In the genomic region with DNA sequence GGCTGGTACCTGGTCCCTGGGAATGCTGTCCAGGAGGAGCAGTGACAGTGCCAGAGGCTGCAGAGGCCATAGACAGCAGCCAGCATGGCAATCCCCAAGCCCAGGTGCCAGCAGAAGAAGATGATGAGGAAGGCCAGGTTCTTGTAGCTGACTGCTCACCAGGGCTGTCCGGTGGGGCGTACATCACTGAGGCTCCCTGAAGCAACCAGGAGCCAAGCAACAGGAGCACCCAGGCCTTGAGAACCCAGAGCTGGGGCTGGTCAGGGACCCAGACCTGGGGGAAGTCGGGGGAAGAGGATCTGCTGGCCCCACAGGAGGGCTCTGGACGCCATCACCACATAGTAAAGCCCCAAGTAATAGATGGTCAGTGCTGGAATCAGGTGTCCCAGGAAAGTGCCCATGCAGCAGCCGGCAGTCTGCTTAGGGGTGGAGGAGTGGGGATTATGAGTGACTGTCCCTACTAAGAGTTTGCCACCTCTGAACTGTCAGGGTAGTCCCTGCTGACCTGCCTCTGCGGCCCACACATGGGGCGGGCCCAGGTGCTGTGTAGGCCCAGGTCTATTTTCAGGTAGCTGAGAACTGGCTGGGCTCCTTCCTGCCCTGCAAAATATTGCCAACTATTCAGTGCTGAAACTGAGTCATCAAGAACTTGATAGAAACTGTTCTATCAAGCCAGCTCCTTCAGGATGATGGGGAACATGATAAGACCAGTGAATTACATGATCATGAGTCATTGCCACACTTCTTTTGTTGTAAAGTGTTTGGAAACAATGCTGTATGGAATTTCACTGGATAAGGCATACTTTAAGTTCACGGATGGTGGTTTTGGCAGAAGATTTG, we compare ENCODE assay signal across 13 cellular contexts.
DNase-seq lines count a peak whose midpoint lies in the region; ATAC-seq and TF ChIP-seq lines count a peak whose summit lies in the region.
"Had no signal": no experiment of that assay in that cellular context is flagged by ENCODE, and none has a peak within 500 bp of the region (broad histone marks: within the 10 kb centered on the region; RNA-seq: fewer than 3 reads in every experiment).

No MANE protein-coding gene starts in this region.

- TF ChIP-seq POLR2A in body of pancreas (IDR thresholded peaks at IDR 0.05): no peak

- H3K27me3 ChIP-seq in body of pancreas: no peaks in the 10 kb centered on the region
- no peaks in the 10 kb centered on the region for H3K27me3 ChIP-seq in left lung
- H3K27me3 ChIP-seq: BLaER1 treated with 17β-estradiol and CSF1 and Interleukin-3, amounts not matched to agents 10 nM and 100 nM; uterus had no signal

- WGBS in body of pancreas, 2 donors: 64 to 81% methylated on average over 6 to 8 of the region's 8 CpGs

- DNase-seq in A172 (ENCODE audit: low spot score): peak; percentile 98
- peak; percentile 70 for DNase-seq in HPDE6-E6E7 (ENCODE audit: extremely low spot score)
- DNase-seq in body of pancreas: peak in 1 of 4 donors; percentile 72
- DNase-seq in left lung: peak in 1 of 2 donors; percentile 55
- no peak for DNase-seq in Kasumi-1 (lab: John Stamatoyannopoulos, UW)
- no peak for DNase-seq in NCI-H1048 (lab: John Stamatoyannopoulos, UW)
- DNase-seq: activated CD8-positive, alpha-beta T cell treated with anti-CD3 and anti-CD28 coated beads, Interleukin-2, amount 10 ng/mL, durations not matched to agents 7 days and 5 days; amygdala; uterus had no signal

- ATAC-seq in body of pancreas: peak; percentile 33
- peak; percentile 95 for ATAC-seq in left lung
- no peak for ATAC-seq in GM21717 (IDR thresholded peaks at IDR 0.05; ENCODE audit: unreplicated experiment)
- ATAC-seq in GM18520 (IDR thresholded peaks at IDR 0.05; ENCODE audit: unreplicated experiment): no peak
- ATAC-seq: activated CD8-positive, alpha-beta T cell treated with anti-CD3 and anti-CD28 coated beads, Interleukin-2, amount 10 ng/mL, durations not matched to agents 7 days and 5 days; Right ventricle myocardium inferior had no signal

- H3K36me3 ChIP-seq in body of pancreas (replicated peaks in 1 of 2; ENCODE audit: insufficient read depth in 1 of 2, low read depth in 2 of 2) (no peaks in the 10 kb centered on the region), left lung (no peaks in the 10 kb centered on the region)
- H3K36me3 ChIP-seq: BLaER1 treated with 17β-estradiol and CSF1 and Interleukin-3, amounts not matched to agents 10 nM and 100 nM; uterus had no signal

- no peak overlapping the region for H3K4me3 ChIP-seq in body of pancreas
- no peak overlapping the region for H3K4me3 ChIP-seq in left lung
- H3K4me3 ChIP-seq: BLaER1 treated with 17β-estradiol and CSF1 and Interleukin-3, amounts not matched to agents 10 nM and 100 nM; uterus had no signal

- TF ChIP-seq CTCF in body of pancreas (IDR thresholded peaks at IDR 0.05) (no peak), left lung (IDR thresholded peaks at IDR 0.05) (no peak)

- intact Hi-C loops in body of pancreas (cut with DNase I): no loop called here
- intact Hi-C loops in left lung (cut with DNase I): no loop called here

- peak overlapping the region in 1 of 4 donors; percentile 36 for H3K27ac ChIP-seq in body of pancreas
- peak overlapping the region; percentile 28 to 69 for H3K27ac ChIP-seq in left lung
- H3K27ac ChIP-seq: BLaER1 treated with 17β-estradiol and CSF1 and Interleukin-3, amounts not matched to agents 10 nM and 100 nM had no signal

- H3K4me1 ChIP-seq in body of pancreas (no peaks in the 10 kb centered on the region), left lung (no peaks in the 10 kb centered on the region)
- H3K4me1 ChIP-seq: uterus had no signal

- no peaks in the 10 kb centered on the region for H3K9me3 ChIP-seq in body of pancreas
- no peaks in the 10 kb centered on the region for H3K9me3 ChIP-seq in left lung
- H3K9me3 ChIP-seq: BLaER1 treated with 17β-estradiol and CSF1 and Interleukin-3, amounts not matched to agents 10 nM and 100 nM; uterus had no signal

Comparison
In these comparisons a context has a peak if more than half of its experiments do, and no peak if none do; other contexts are left out.
1. DNase-seq: peak in A172 (single experiment) and HPDE6-E6E7 (single experiment); none in Kasumi-1 (0 of 2) and NCI-H1048 (single experiment).
2. ATAC-seq: peak in body of pancreas (single experiment) and left lung (single experiment); none in GM21717 (single experiment) and GM18520 (single experiment).